Comparison of ENCODE assay signal across 27 cellular contexts in genomic region chr3:134810850-134811249, GRCh38. TPM values are rescaled to one million over a fixed set of nuclear protein-coding genes. Genes with fewer than 3 reads are reported as not detected.
"Had no signal": no experiment of that assay in that cellular context is flagged by ENCODE, and none has a peak within 500 bp of the region (broad histone marks: within the 10 kb centered on the region; RNA-seq: fewer than 3 reads in every experiment).

No MANE protein-coding gene starts in this region.

- H3K9me3 ChIP-seq: gastrocnemius medialis, heart left ventricle, right lobe of liver, suprapubic skin, transverse colon, vagina had no signal

- H3K36me3 ChIP-seq: gastrocnemius medialis, heart left ventricle, neural progenitor cell, right lobe of liver, suprapubic skin, transverse colon, vagina had no signal

- H2AFZ ChIP-seq: hepatocyte, neural progenitor cell, parathyroid adenoma had no signal

- H3K27ac ChIP-seq: dorsolateral prefrontal cortex, epithelial cell of prostate, gastrocnemius medialis, heart left ventricle, hepatocyte, neural progenitor cell, parathyroid adenoma, right lobe of liver, suprapubic skin, transverse colon, vagina had no signal

- H3K79me2 ChIP-seq: hepatocyte, parathyroid adenoma had no signal

- H3K4me2 ChIP-seq: hepatocyte, neural progenitor cell had no signal

- H3K27ac Mint-ChIP-seq: naive thymus-derived CD4-positive, alpha-beta T cell; nephron; neural progenitor cell; progenitor cell of endocrine pancreas; stimulated activated naive CD8-positive, alpha-beta T cell treated with anti-CD3 and anti-CD28 coated beads, Interleukin-15, amount 100 ng/mL, for 72 hours had no signal

- H3K4me1 ChIP-seq: heart left ventricle, parathyroid adenoma, right lobe of liver, vagina had no signal

- H3K27me3 ChIP-seq: dorsolateral prefrontal cortex, gastrocnemius medialis, heart left ventricle, hepatocyte, neural progenitor cell, right lobe of liver, suprapubic skin, transverse colon, vagina had no signal

- DNase-seq: dorsolateral prefrontal cortex; effector CD4-positive, alpha-beta T cell; foreskin fibroblast; gastrocnemius medialis; heart left ventricle; kidney; midbrain; naive thymus-derived CD4-positive, alpha-beta T cell; right lobe of liver; stimulated activated CD4-positive, alpha-beta T cell treated with anti-CD3 and anti-CD28 coated beads, Interleukin-15, amount 100 ng/mL, for 24 hours; stimulated activated CD4-positive, alpha-beta T cell treated with anti-CD3 and anti-CD28 coated beads, Interleukin-2, amount 100 ng/mL, for 48 hours; stimulated activated naive CD4-positive, alpha-beta T cell; stimulated activated naive CD8-positive, alpha-beta T cell treated with anti-CD3 and anti-CD28 coated beads, Interleukin-15, amount 100 ng/mL, for 72 hours; transverse colon had no signal

- H3K9me3 Mint-ChIP-seq: memory B cell; naive thymus-derived CD4-positive, alpha-beta T cell; nephron; neural progenitor cell; stimulated activated naive CD8-positive, alpha-beta T cell treated with anti-CD3 and anti-CD28 coated beads, Interleukin-15, amount 100 ng/mL, for 72 hours had no signal

- H3K4me3 ChIP-seq: dorsolateral prefrontal cortex, gastrocnemius medialis, heart left ventricle, hepatocyte, lung, neural progenitor cell, right lobe of liver, suprapubic skin, transverse colon, vagina had no signal

- H3K4me3 Mint-ChIP-seq: memory B cell; naive thymus-derived CD4-positive, alpha-beta T cell; nephron; neural progenitor cell; stimulated activated naive CD8-positive, alpha-beta T cell treated with anti-CD3 and anti-CD28 coated beads, Interleukin-15, amount 100 ng/mL, for 72 hours had no signal

- FAIRE-seq: kidney, small intestine had no signal

- ATAC-seq: esophagus mucosa; gastrocnemius medialis; heart left ventricle; left lobe of liver; naive thymus-derived CD4-positive, alpha-beta T cell; right lobe of liver; stimulated activated naive CD8-positive, alpha-beta T cell treated with anti-CD3 and anti-CD28 coated beads, Interleukin-15, amount 100 ng/mL, for 72 hours had no signal

- H3K9ac ChIP-seq: neural progenitor cell, parathyroid adenoma had no signal

- H3K36me3 Mint-ChIP-seq: memory B cell; naive thymus-derived CD4-positive, alpha-beta T cell; neural progenitor cell had no signal

- H3K4me1 Mint-ChIP-seq: stimulated activated naive CD8-positive, alpha-beta T cell treated with anti-CD3 and anti-CD28 coated beads, Interleukin-15, amount 100 ng/mL, for 72 hours had no signal

RNA-seq across cellular contexts. Expression of gene EPHB1, which starts 15.8 kb away (rescaled TPM):
- polyA plus RNA-seq: naive thymus-derived CD4-positive, alpha-beta T cell had no signal
